Comparison of ENCODE assay signal across 8 cellular contexts in the genomic region with DNA sequence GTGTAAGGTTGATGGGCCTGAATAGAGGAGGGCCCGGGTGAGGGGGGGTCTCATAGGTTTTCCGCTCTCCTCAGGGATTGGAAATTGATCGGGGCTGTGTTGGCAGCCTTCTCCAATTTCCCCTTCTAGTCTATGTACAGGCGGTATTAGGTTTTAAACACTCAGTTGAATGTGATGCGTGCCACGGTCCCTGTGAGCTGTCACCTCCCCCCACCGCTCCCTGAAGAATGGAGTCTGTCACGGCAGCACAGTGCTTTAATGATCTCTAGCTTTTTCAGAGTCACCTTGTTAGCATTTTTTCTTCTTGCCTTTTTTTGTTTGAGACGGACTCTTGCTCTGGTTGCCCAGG. TPM values are rescaled to one million over a fixed set of nuclear protein-coding genes. Genes with fewer than 3 reads are reported as not detected.
DNase-seq lines count a peak whose midpoint lies in the region; ATAC-seq and TF ChIP-seq lines count a peak whose summit lies in the region.

No MANE protein-coding gene starts in this region.

- H3K4me1 ChIP-seq in lower lobe of right lung (peaks cover 35% of the 10 kb centered on the region), thymus (ENCODE audit: control insufficient read depth, insufficient read depth, low read length) (peaks cover 14% of the 10 kb centered on the region)

- WGBS in thymus, result 41% methylated on average over 9 of the region's 9 CpGs

- H3K36me3 ChIP-seq in brain microvascular endothelial cell (replicated peaks) (peaks cover 50% of the 10 kb centered on the region), lower lobe of right lung (peaks cover 55% of the 10 kb centered on the region), thymus (ENCODE audit: control insufficient read depth, insufficient read depth) (peaks cover 51% of the 10 kb centered on the region)

- ATAC-seq in GM18868 (IDR thresholded peaks at IDR 0.05; ENCODE audit: unreplicated experiment) (peak; percentile 21), lower lobe of right lung (peak in 1 of 2 donors; percentile 3)

- TF ChIP-seq CTCF in brain microvascular endothelial cell (IDR thresholded peaks at IDR 0.05; ENCODE audit: low read depth, low read length, missing control alignments) (no peak), lower lobe of right lung (IDR thresholded peaks at IDR 0.05) (no peak)

- in situ Hi-C loops in brain microvascular endothelial cell (cut with HindIII; ENCODE audit: low pct_ligation_motif_present, low sequenced_read_pairs) (no loop called here), G401 (cut with HindIII; ENCODE audit: low sequenced_read_pairs) (no loop called here)

- peak overlapping the region; percentile 93 for H3K4me3 ChIP-seq in brain microvascular endothelial cell (ENCODE audit: low read depth, low read length)
- H3K4me3 ChIP-seq in lower lobe of right lung, result peak overlapping the region; percentile 98
- peak overlapping the region; percentile 91 for H3K4me3 ChIP-seq in thymus (ENCODE audit: low read length)

- DNase-seq in NCI-H146 (lab: John Stamatoyannopoulos, UW), result peak; percentile 32
- DNase-seq in brain microvascular endothelial cell, result no peak
- no peak for DNase-seq in lower lobe of right lung
- no peak for DNase-seq in dedifferentiated amniotic fluid mesenchymal stem cell (ENCODE audit: extremely low spot score)
- no peak for DNase-seq in G401 (ENCODE audit: low spot score)
- DNase-seq in NCI-H1092 treated with DMSO at 0.1 percent for 48 hours (lab: John Stamatoyannopoulos, UW), result no peak

- no peaks in the 10 kb centered on the region for H3K27me3 ChIP-seq in brain microvascular endothelial cell (replicated peaks)
- no peaks in the 10 kb centered on the region for H3K27me3 ChIP-seq in lower lobe of right lung (ENCODE audit: low read depth)
- no peaks in the 10 kb centered on the region for H3K27me3 ChIP-seq in thymus (ENCODE audit: control insufficient read depth, insufficient read depth)

- H3K9me3 ChIP-seq in lower lobe of right lung, result no peaks in the 10 kb centered on the region
- H3K9me3 ChIP-seq in thymus (ENCODE audit: control insufficient read depth), result no peaks in the 10 kb centered on the region

- intact Hi-C loops in lower lobe of right lung (cut with DNase I), result no loop called here

- peak overlapping the region; percentile 92 for H3K27ac ChIP-seq in brain microvascular endothelial cell
- peak overlapping the region; percentile 96 for H3K27ac ChIP-seq in lower lobe of right lung
- H3K27ac ChIP-seq in thymus (ENCODE audit: low read depth), result peak overlapping the region; percentile 89

RNA-seq across cellular contexts. Expression of a gene that starts 0.8 kb away (rescaled TPM):
- total RNA-seq in lower lobe of right lung, result 391 TPM
- 890 TPM for polyA plus RNA-seq in thymus
- 695 and 901 TPM in 2 replicates for total RNA-seq in G401 (2014; rRNA removed; shearing (Covaris generic))

RNA-seq across cellular contexts. Expression of a gene that starts 1.0 kb away (rescaled TPM):
- 21.9 TPM for total RNA-seq in lower lobe of right lung
- 16.8 TPM for polyA plus RNA-seq in thymus
- total RNA-seq in G401 (2014; rRNA removed; shearing (Covaris generic)), result 54.2 and 86.0 TPM in 2 replicates

RNA-seq across cellular contexts. Expression of a gene that starts 49.4 kb away (rescaled TPM):
- 1.5 TPM for total RNA-seq in lower lobe of right lung
- 6.4 TPM for polyA plus RNA-seq in thymus
- total RNA-seq in G401 (2014; rRNA removed; shearing (Covaris generic)), result 1.4 and 13.4 TPM in 2 replicates
